In genomic region chr1:156662588-156663055, GRCh38 we compare ENCODE assay signal across 12 cellular contexts. TPM values are rescaled to one million over a fixed set of nuclear protein-coding genes. Genes with fewer than 3 reads are reported as not detected.
DNase-seq lines count a peak whose midpoint lies in the region; ATAC-seq and TF ChIP-seq lines count a peak whose summit lies in the region.
"Had no signal": no experiment of that assay in that cellular context is flagged by ENCODE, and none has a peak within 500 bp of the region (broad histone marks: within the 10 kb centered on the region; RNA-seq: fewer than 3 reads in every experiment).

No MANE protein-coding gene starts in this region.

- intact Hi-C loops in activated B cell treated with CpG ODN at 0.5 μM for 24 hours (cut with micrococcal nuclease) = no loop called here
- intact Hi-C loops in activated naive CD4-positive, alpha-beta T cell treated with anti-CD3 and anti-CD28 coated beads for 36 hours (cut with micrococcal nuclease) = loop anchor here (5.0 kb wide), 1 partner anchor 205 kb away; no protein-coding TSS in a partner anchor

- peaks cover 62% of the 10 kb centered on the region for H3K4me1 ChIP-seq in iPS-20b (ENCODE audit: insufficient read depth, low read length)

- H3K27ac Mint-ChIP-seq in HFFc6 = peak overlapping the region; percentile 98
- peak overlapping the region; percentile 43 for H3K27ac Mint-ChIP-seq in activated B cell treated with CpG ODN at 0.5 μM for 24 hours
- H3K27ac Mint-ChIP-seq in stimulated activated memory B cell treated with anti-CD40 and anti-IgM and Interleukin-4, amounts not matched to agents 10 μg/mL and 1 μg/mL and 100 μg/mL, for 72 hours = peak overlapping the region; percentile 12
- no peak overlapping the region for H3K27ac Mint-ChIP-seq in activated naive CD4-positive, alpha-beta T cell treated with anti-CD3 and anti-CD28 coated beads for 36 hours

- peak overlapping the region; percentile 66; the same call in 1 of the 2 replicates for H3K9ac ChIP-seq in iPS-20b (ENCODE audit: low read depth, low read length)

- TF ChIP-seq CTCF in HFFc6 (IDR thresholded peaks at IDR 0.05) = no peak
- no peak for TF ChIP-seq CTCF in activated B cell treated with CpG ODN at 0.5 μM for 24 hours (IDR thresholded peaks at IDR 0.05)

- DNase-seq in HFFc6 (no peak), activated B cell treated with CpG ODN at 0.5 μM for 24 hours (no peak), OCI-M1 (lab: John Stamatoyannopoulos, UW) (no peak)
- DNase-seq in activated naive CD4-positive, alpha-beta T cell treated with anti-CD3 and anti-CD28 coated beads for 36 hours = no peak
- DNase-seq in activated T-cell treated with anti-CD3 and anti-CD28 coated beads, Interleukin-2, amount 50 U/mL, for 48 hours = no peak
- DNase-seq: activated CD4-positive, alpha-beta T cell treated with anti-CD3 and anti-CD28 coated beads, Interleukin-2, amount 50 U/mL, for 1 hour; DMS79; stimulated activated CD4-positive, alpha-beta T cell treated with anti-CD3 and anti-CD28 coated beads, Interleukin-2, amount 100 ng/mL, for 24 hours had no signal

- H3K36me3 ChIP-seq in iPS-20b (ENCODE audit: insufficient read depth, low read depth, low read length) = no peaks in the 10 kb centered on the region

- CTCF ChIA-PET in activated B cell treated with CpG ODN at 0.5 μM for 24 hours (lab: Charles Lee) = interaction anchor here (0.9 kb wide), 1 partner anchor 35 kb away, joined by 3 read pairs; no protein-coding TSS in a partner anchor
- CTCF ChIA-PET in activated naive CD4-positive, alpha-beta T cell treated with anti-CD3 and anti-CD28 coated beads for 36 hours (lab: Charles Lee) = interaction anchor here (0.8 to 8.4 kb wide), 4 partner anchors 9 to 64 kb away, joined by 3 to 168 read pairs (median 8); no protein-coding TSS in a partner anchor

- H3K9me3 ChIP-seq in iPS-20b (ENCODE audit: insufficient read depth, low read depth, low read length) = no peaks in the 10 kb centered on the region

- H3K9me3 Mint-ChIP-seq in HFFc6 = no peaks in the 10 kb centered on the region
- no peaks in the 10 kb centered on the region for H3K9me3 Mint-ChIP-seq in activated B cell treated with CpG ODN at 0.5 μM for 24 hours
- H3K9me3 Mint-ChIP-seq in stimulated activated memory B cell treated with anti-CD40 and anti-IgM and Interleukin-4, amounts not matched to agents 10 μg/mL and 1 μg/mL and 100 μg/mL, for 72 hours = no peaks in the 10 kb centered on the region
- H3K9me3 Mint-ChIP-seq in activated naive CD4-positive, alpha-beta T cell treated with anti-CD3 and anti-CD28 coated beads for 36 hours = no peaks in the 10 kb centered on the region
- H3K9me3 Mint-ChIP-seq: mesothelial cell of epicardium had no signal

- H3K27ac ChIP-seq in iPS-20b (ENCODE audit: low read length) = peak overlapping the region; percentile 38

- ATAC-seq in activated B cell treated with CpG ODN at 0.5 μM for 24 hours (ENCODE audit: low read depth) (no peak), GM21381 (IDR thresholded peaks at IDR 0.05; ENCODE audit: unreplicated experiment) (no peak)
- no peak for ATAC-seq in stimulated activated memory B cell treated with anti-CD40 and anti-IgM and Interleukin-4, amounts not matched to agents 10 μg/mL and 1 μg/mL and 100 μg/mL, for 72 hours

- H3K36me3 Mint-ChIP-seq in HFFc6 (ENCODE audit: low read depth) (no peaks in the 10 kb centered on the region), activated B cell treated with CpG ODN at 0.5 μM for 24 hours (ENCODE audit: low read depth) (no peaks in the 10 kb centered on the region)
- no peaks in the 10 kb centered on the region for H3K36me3 Mint-ChIP-seq in stimulated activated memory B cell treated with anti-CD40 and anti-IgM and Interleukin-4, amounts not matched to agents 10 μg/mL and 1 μg/mL and 100 μg/mL, for 72 hours
- H3K36me3 Mint-ChIP-seq in activated naive CD4-positive, alpha-beta T cell treated with anti-CD3 and anti-CD28 coated beads for 36 hours (ENCODE audit: low read depth) = no peaks in the 10 kb centered on the region
- H3K36me3 Mint-ChIP-seq: mesothelial cell of epicardium had no signal

- peaks cover 21% of the 10 kb centered on the region for H3K27me3 ChIP-seq in iPS-20b (ENCODE audit: insufficient read depth, low read length)

- no peak overlapping the region for H3K4me3 ChIP-seq in iPS-20b (ENCODE audit: low read length)

- POLR2A ChIA-PET in activated B cell treated with CpG ODN at 0.5 μM for 24 hours (lab: Charles Lee) = interaction anchor here (0.6 kb wide), 1 partner anchor 403 kb away, joined by 3 read pairs; no protein-coding TSS in a partner anchor

- H3K4me1 Mint-ChIP-seq in HFFc6 (ENCODE audit: low read depth) = peaks cover 83% of the 10 kb centered on the region
- H3K4me1 Mint-ChIP-seq in activated B cell treated with CpG ODN at 0.5 μM for 24 hours = peaks cover 85% of the 10 kb centered on the region
- H3K4me1 Mint-ChIP-seq in stimulated activated memory B cell treated with anti-CD40 and anti-IgM and Interleukin-4, amounts not matched to agents 10 μg/mL and 1 μg/mL and 100 μg/mL, for 72 hours = peaks cover 82% of the 10 kb centered on the region
- peaks cover 33% of the 10 kb centered on the region for H3K4me1 Mint-ChIP-seq in activated naive CD4-positive, alpha-beta T cell treated with anti-CD3 and anti-CD28 coated beads for 36 hours (ENCODE audit: low read depth)

- H3K4me3 Mint-ChIP-seq in HFFc6 (no peak overlapping the region; the same call in 1 of the 2 replicates), activated B cell treated with CpG ODN at 0.5 μM for 24 hours (no peak overlapping the region)
- no peak overlapping the region for H3K4me3 Mint-ChIP-seq in stimulated activated memory B cell treated with anti-CD40 and anti-IgM and Interleukin-4, amounts not matched to agents 10 μg/mL and 1 μg/mL and 100 μg/mL, for 72 hours
- H3K4me3 Mint-ChIP-seq in activated naive CD4-positive, alpha-beta T cell treated with anti-CD3 and anti-CD28 coated beads for 36 hours = no peak overlapping the region
- H3K4me3 Mint-ChIP-seq: mesothelial cell of epicardium had no signal

- H3K27me3 Mint-ChIP-seq in HFFc6 (ENCODE audit: insufficient read depth) (peaks cover 5% of the 10 kb centered on the region; the same call in 1 of the 2 replicates), activated B cell treated with CpG ODN at 0.5 μM for 24 hours (no peaks in the 10 kb centered on the region)
- H3K27me3 Mint-ChIP-seq in stimulated activated memory B cell treated with anti-CD40 and anti-IgM and Interleukin-4, amounts not matched to agents 10 μg/mL and 1 μg/mL and 100 μg/mL, for 72 hours = peaks cover 4% of the 10 kb centered on the region
- H3K27me3 Mint-ChIP-seq in activated naive CD4-positive, alpha-beta T cell treated with anti-CD3 and anti-CD28 coated beads for 36 hours (ENCODE audit: low read depth) = peaks cover 5% of the 10 kb centered on the region

RNA-seq across cellular contexts. Expression of gene NES, which starts 14.6 kb away (rescaled TPM):
- 100 to 1,000 TPM; 106 to 126 (median 116) TPM for total RNA-seq in HFFc6 (2021; fragmentation: NEBNext Ultra II Directional; extraction: Animal tissue kit (Norgen Biotek cat#: 25700))
- total RNA-seq in activated B cell treated with CpG ODN at 0.5 μM for 24 hours = not detected in 2 replicates
- not detected for total RNA-seq in activated naive CD4-positive, alpha-beta T cell treated with anti-CD3 and anti-CD28 coated beads for 36 hours

RNA-seq across cellular contexts. Expression of gene BCAN, which starts 20.7 kb away (rescaled TPM):
- not detected for total RNA-seq in HFFc6 (2021; fragmentation: NEBNext Ultra II Directional; extraction: Animal tissue kit (Norgen Biotek cat#: 25700))
- total RNA-seq in activated B cell treated with CpG ODN at 0.5 μM for 24 hours = 0.27 and 0.51 TPM in 2 replicates
- total RNA-seq in activated naive CD4-positive, alpha-beta T cell treated with anti-CD3 and anti-CD28 coated beads for 36 hours = not detected

RNA-seq across cellular contexts. Expression of gene CRABP2, which starts 42.8 kb away (rescaled TPM):
- total RNA-seq in HFFc6 (2021; fragmentation: NEBNext Ultra II Directional; extraction: Animal tissue kit (Norgen Biotek cat#: 25700)) = 10 to 100 TPM; 55.9 to 70.4 (median 59.2) TPM
- total RNA-seq in activated B cell treated with CpG ODN at 0.5 μM for 24 hours = 0.55 and 0.66 TPM in 2 replicates
- under 1 TPM; 0.45 to 0.72 TPM for total RNA-seq in activated naive CD4-positive, alpha-beta T cell treated with anti-CD3 and anti-CD28 coated beads for 36 hours

RNA-seq across cellular contexts. Expression of gene HAPLN2, which starts 43.4 kb away (rescaled TPM):
- not detected for total RNA-seq in HFFc6 (2021; fragmentation: NEBNext Ultra II Directional; extraction: Animal tissue kit (Norgen Biotek cat#: 25700))
- total RNA-seq in activated B cell treated with CpG ODN at 0.5 μM for 24 hours = not detected in 2 replicates
- under 1 TPM; 0.40 to 0.55 TPM for total RNA-seq in activated naive CD4-positive, alpha-beta T cell treated with anti-CD3 and anti-CD28 coated beads for 36 hours

Comparison
In these comparisons a context has a peak if more than half of its experiments do, and no peak if none do; other contexts are left out.
1. RNA of gene NES, which starts 14.6 kb away (total RNA-seq): 106 to 126 TPM in HFFc6; not detected in activated naive CD4-positive, alpha-beta T cell treated with anti-CD3 and anti-CD28 coated beads for 36 hours and not detected in activated B cell treated with CpG ODN at 0.5 μM for 24 hours; every median in the first group is over 100 times any median in the second.
2. RNA of gene CRABP2, which starts 42.8 kb away (total RNA-seq): 55.9 to 70.4 TPM in HFFc6; 0.45 to 0.72 TPM in activated naive CD4-positive, alpha-beta T cell treated with anti-CD3 and anti-CD28 coated beads for 36 hours and 0.55 to 0.66 TPM in activated B cell treated with CpG ODN at 0.5 μM for 24 hours; every median in the first group is over 10 times any median in the second.